Comparison of ENCODE assay signal across 14 cellular contexts in genomic region chr2:128395640-128396499, GRCh38.
DNase-seq lines count a peak whose midpoint lies in the region; ATAC-seq, FAIRE-seq and TF ChIP-seq lines count a peak whose summit lies in the region.
"Had no signal": no experiment of that assay in that cellular context is flagged by ENCODE, and none has a peak within 500 bp of the region (broad histone marks: within the 10 kb centered on the region; RNA-seq: fewer than 3 reads in every experiment).

No MANE protein-coding gene starts in this region.

- DNase-seq in breast epithelium (ENCODE audit: low spot score in 2 of 2) = no peak
- no peak for DNase-seq in MCF 10A (ENCODE audit: unreplicated experiment)
- DNase-seq in endothelial cell of umbilical vein (ENCODE audit: low read depth, low spot score) = peak; percentile 59
- peak; percentile 74 for DNase-seq in mesenteric fat pad (ENCODE audit: low spot score)
- no peak for DNase-seq in stimulated activated CD4-positive, alpha-beta T cell treated with anti-CD3 and anti-CD28 coated beads, Interleukin-4, amount 100 ng/mL, for 24 hours
- DNase-seq in iPS-NIHi7 (ENCODE audit: extremely low spot score) = no peak
- no peak for DNase-seq in immature natural killer cell
- DNase-seq: ACHN, EL, occipital lobe had no signal

- no peak overlapping the region for H3K4me3 Mint-ChIP-seq in MCF 10A (ENCODE audit: unreplicated experiment)
- H3K4me3 Mint-ChIP-seq in immature natural killer cell = no peak overlapping the region

- H3K4me3 ChIP-seq in breast epithelium (no peak overlapping the region), endothelial cell of umbilical vein (replicated peaks in 1 of 3; ENCODE audit: insufficient read depth in 1 of 3, low read depth in 1 of 3, low read length in 3 of 3) (no peak overlapping the region)
- H3K4me3 ChIP-seq: dorsolateral prefrontal cortex, upper lobe of left lung had no signal

- H3K36me3 Mint-ChIP-seq in MCF 10A (ENCODE audit: insufficient read depth, unreplicated experiment) (no peaks in the 10 kb centered on the region), immature natural killer cell (no peaks in the 10 kb centered on the region)

- H3K79me2 ChIP-seq in endothelial cell of umbilical vein (ENCODE audit: control insufficient read depth, insufficient read depth, low read length) = no peaks in the 10 kb centered on the region

- ATAC-seq in GM21423 (IDR thresholded peaks at IDR 0.05; ENCODE audit: unreplicated experiment) = no peak
- ATAC-seq: activated CD4-positive, CD25-positive, alpha-beta regulatory T cell treated with anti-CD3 and anti-CD28 coated beads, Interleukin-2, amount 50 U/mL, for 24 hours had no signal

- H3K27me3 Mint-ChIP-seq in MCF 10A (ENCODE audit: insufficient read depth, unreplicated experiment) = no peaks in the 10 kb centered on the region
- peaks cover 0 to 9% (median 3%) of the 10 kb centered on the region in 3 donors for H3K27me3 Mint-ChIP-seq in immature natural killer cell (ENCODE audit: low read depth in 3 of 3)

- peak overlapping the region; percentile 78 for H2AFZ ChIP-seq in endothelial cell of umbilical vein (ENCODE audit: low read depth, low read length)

- intact Hi-C loops in breast epithelium (cut with DNase I; ENCODE audit: low total_unique reads) (no loop called here), MCF 10A (cut with micrococcal nuclease) (no loop called here), endothelial cell of umbilical vein (cut with micrococcal nuclease) (loop anchor here (1.0 kb wide), 1 partner anchor 74 kb away; no protein-coding TSS in a partner anchor)

- no peaks in the 10 kb centered on the region for H3K9me3 ChIP-seq in breast epithelium
- H3K9me3 ChIP-seq in endothelial cell of umbilical vein (replicated peaks; ENCODE audit: control insufficient read depth, insufficient read depth, low read length) = no peaks in the 10 kb centered on the region
- H3K9me3 ChIP-seq: upper lobe of left lung had no signal

- POLR2A ChIA-PET in MCF 10A (lab: Yijun Ruan, JAX) = interaction anchor here (0.6 kb wide), 2 partner anchors 25 to 882 kb away, joined by 3 read pairs; no protein-coding TSS in a partner anchor
- POLR2A ChIA-PET in endothelial cell of umbilical vein (lab: Charles Lee) = no interaction called here

- TF ChIP-seq POLR2A in breast epithelium (IDR thresholded peaks at IDR 0.05) (no peak), endothelial cell of umbilical vein (IDR thresholded peaks at IDR 0.05; ENCODE audit: low read depth, low read length) (peak; percentile 28)

- H3K9me3 Mint-ChIP-seq in MCF 10A (ENCODE audit: unreplicated experiment) (no peaks in the 10 kb centered on the region), immature natural killer cell (no peaks in the 10 kb centered on the region)

- H3K27me3 ChIP-seq in breast epithelium (no peaks in the 10 kb centered on the region), endothelial cell of umbilical vein (ENCODE audit: control insufficient read depth in 2 of 2, insufficient read depth in 2 of 2, low read length in 2 of 2) (no peaks in the 10 kb centered on the region)
- H3K27me3 ChIP-seq: dorsolateral prefrontal cortex, upper lobe of left lung had no signal

- H4K20me1 ChIP-seq in endothelial cell of umbilical vein (replicated peaks; ENCODE audit: control insufficient read depth, extremely low read depth, insufficient read depth, low read length) = no peaks in the 10 kb centered on the region

- H3K9ac ChIP-seq in endothelial cell of umbilical vein (replicated peaks; ENCODE audit: extremely low read depth, insufficient read depth, low read length) = no peak overlapping the region

- peak overlapping the region; percentile 49 for H3K4me2 ChIP-seq in endothelial cell of umbilical vein (ENCODE audit: insufficient read depth, low read length)

- dilution Hi-C loops in endothelial cell of umbilical vein (cut with MboI; ENCODE audit: extremely low pct_ligation_motif_present, low sequenced_read_pairs) = no loop called here

- CTCF ChIA-PET in MCF 10A (lab: Yijun Ruan, JAX) (interaction anchor here (0.6 to 0.8 kb wide), 2 partner anchors 8 to 29 kb away, joined by 3 read pairs; no protein-coding TSS in a partner anchor), endothelial cell of umbilical vein (lab: Charles Lee) (interaction anchor here (1.0 to 1.2 kb wide), 2 partner anchors 8 to 10 kb away, joined by 3 to 8 read pairs; no protein-coding TSS in a partner anchor)

- no peak overlapping the region for H3K27ac Mint-ChIP-seq in MCF 10A (ENCODE audit: low read depth, unreplicated experiment)
- H3K27ac Mint-ChIP-seq in immature natural killer cell = no peak overlapping the region

- no peaks in the 10 kb centered on the region for H3K4me1 Mint-ChIP-seq in MCF 10A (ENCODE audit: insufficient read depth, unreplicated experiment)
- no peaks in the 10 kb centered on the region for H3K4me1 Mint-ChIP-seq in immature natural killer cell

- no TSS peak for BruUV-seq in MCF 10A (replicated peaks; lab: Mats Ljungman, UMichigan)
- no TSS peak for BruUV-seq in endothelial cell of umbilical vein (replicated peaks; lab: Mats Ljungman, UMichigan)

- FAIRE-seq in endothelial cell of umbilical vein (lab: Jason Lieb, UNC) = peak; percentile 93

- H3K9me1 ChIP-seq in endothelial cell of umbilical vein (replicated peaks; ENCODE audit: control insufficient read depth, extremely low read depth, insufficient read depth, low read length) = no peaks in the 10 kb centered on the region

- H3K4me1 ChIP-seq in breast epithelium (no peaks in the 10 kb centered on the region), endothelial cell of umbilical vein (ENCODE audit: control insufficient read depth, extremely low read depth, insufficient read depth, low read length) (peaks cover 14% of the 10 kb centered on the region)
- H3K4me1 ChIP-seq: upper lobe of left lung had no signal

- H3K27ac ChIP-seq in breast epithelium (peak overlapping the region; percentile 57 to 59), endothelial cell of umbilical vein (ENCODE audit: insufficient read depth, low read depth, low read length) (peak overlapping the region; percentile 24)
- H3K27ac ChIP-seq: dorsolateral prefrontal cortex, upper lobe of left lung had no signal

- H3K36me3 ChIP-seq in breast epithelium (no peaks in the 10 kb centered on the region), endothelial cell of umbilical vein (ENCODE audit: control insufficient read depth in 2 of 2, extremely low read depth in 1 of 2, insufficient read depth in 2 of 2, low read length in 2 of 2) (no peaks in the 10 kb centered on the region)
- H3K36me3 ChIP-seq: upper lobe of left lung had no signal

- TF ChIP-seq CTCF in breast epithelium (IDR thresholded peaks at IDR 0.05) (no peak), MCF 10A (IDR thresholded peaks at IDR 0.05; ENCODE audit: unreplicated experiment) (no peak), endothelial cell of umbilical vein (IDR thresholded peaks at IDR 0.05; ENCODE audit: extremely low read depth in 1 of 2, insufficient read depth in 1 of 2, low read depth in 1 of 2, low read length in 2 of 2) (no peak)

TF ChIP-seq in endothelial cell of umbilical vein, 7 proteins besides CTCF, POLR2A, EP300 and RAD21:
- TF ChIP-seq JUN (IDR thresholded peaks at IDR 0.05; ENCODE audit: borderline replicate concordance, insufficient read depth, insufficient read length, low read depth) (peak; percentile 12), MYC (IDR thresholded peaks at IDR 0.05; ENCODE audit: low read depth, low read length) (no peak), MAX (IDR thresholded peaks at IDR 0.05; ENCODE audit: insufficient read depth, insufficient read length) (no peak), GATA2 (IDR thresholded peaks at IDR 0.05; ENCODE audit: insufficient read depth, insufficient read length, low read depth, low read length) (no peak), FOS (IDR thresholded peaks at IDR 0.05; ENCODE audit: borderline replicate concordance, insufficient read depth, low read length) (peak; percentile 42), POLR2AphosphoS5 (IDR thresholded peaks at IDR 0.05; ENCODE audit: insufficient read depth, low read depth, low read length) (peak; percentile 72), EZH2 (IDR thresholded peaks at IDR 0.05; ENCODE audit: borderline replicate concordance, low read depth, low read length, severe bottlenecking) (no peak)

Comparison
In these comparisons a context has a peak if more than half of its experiments do, and no peak if none do; other contexts are left out.
1. DNase-seq: peak in endothelial cell of umbilical vein (single experiment) and mesenteric fat pad (single experiment); none in breast epithelium (0 of 2), MCF 10A (single experiment), stimulated activated CD4-positive, alpha-beta T cell treated with anti-CD3 and anti-CD28 coated beads, Interleukin-4, amount 100 ng/mL, for 24 hours (single experiment), iPS-NIHi7 (single experiment) and immature natural killer cell (0 of 3).